11 cellular contexts compared by ENCODE assay signal in the genomic region with DNA sequence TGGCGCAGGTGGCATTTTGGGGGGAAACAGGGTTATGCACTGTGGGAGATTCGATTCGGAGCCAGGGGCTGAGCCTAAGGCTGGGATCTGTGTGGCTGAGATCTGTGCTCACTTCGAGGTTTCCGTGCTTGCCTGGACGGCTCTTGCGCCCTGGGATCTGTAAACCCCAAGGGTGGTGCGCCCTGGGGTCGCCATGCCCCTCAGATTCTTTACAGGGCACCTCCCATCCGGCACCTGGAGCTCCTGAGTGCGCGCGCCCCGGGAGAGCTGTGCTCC. TPM values are rescaled to one million over a fixed set of nuclear protein-coding genes. Genes with fewer than 3 reads are reported as not detected.
A peak's percentile ranks its signal among the peaks of the same experiment; 100 is the strongest.
DNase-seq lines count a peak whose midpoint lies in the region; ATAC-seq and TF ChIP-seq lines count a peak whose summit lies in the region.
"Had no signal": no experiment of that assay in that cellular context is flagged by ENCODE, and none has a peak within 500 bp of the region (broad histone marks: within the 10 kb centered on the region; RNA-seq: fewer than 3 reads in every experiment).

No MANE protein-coding gene starts in this region.

- H3K4me3 Mint-ChIP-seq in chondrocyte (ENCODE audit: unreplicated experiment): peak overlapping the region; percentile 71
- H3K4me3 Mint-ChIP-seq in memory B cell: peak overlapping the region; percentile 72
- peak overlapping the region; percentile 86 for H3K4me3 Mint-ChIP-seq in type B pancreatic cell
- H3K4me3 Mint-ChIP-seq: CD4-positive, alpha-beta T cell had no signal

- 13 to 34% (median 19%) methylated on average over 6 to 14 of the region's 14 CpGs for WGBS in heart left ventricle, 4 donors

- TF ChIP-seq CTCF in heart left ventricle (IDR thresholded peaks at IDR 0.05): no peak
- TF ChIP-seq CTCF in chondrocyte (IDR thresholded peaks at IDR 0.05): no peak
- no peak for TF ChIP-seq CTCF in type B pancreatic cell (conservative IDR thresholded peaks at IDR 0.05)

- H3K36me3 Mint-ChIP-seq in chondrocyte (ENCODE audit: low read depth) (peaks cover 2% of the 10 kb centered on the region), memory B cell (peaks cover 1% of the 10 kb centered on the region), type B pancreatic cell (no peaks in the 10 kb centered on the region)

- H3K4me1 ChIP-seq in heart left ventricle: peaks cover 0 to 23% (median 9%) of the 10 kb centered on the region in 12 donors

- H3K27ac ChIP-seq in heart left ventricle: no peak overlapping the region

- peak overlapping the region; percentile 20 to 49 (median 44) for H3K4me3 ChIP-seq in heart left ventricle

- peaks cover 0 to 21% (median 2%) of the 10 kb centered on the region in 12 donors for H3K9me3 ChIP-seq in heart left ventricle

- TF ChIP-seq POLR2A in heart left ventricle (IDR thresholded peaks at IDR 0.05): no peak

- H3K27ac Mint-ChIP-seq in chondrocyte (ENCODE audit: unreplicated experiment) (no peak overlapping the region), memory B cell (no peak overlapping the region), type B pancreatic cell (no peak overlapping the region)
- H3K27ac Mint-ChIP-seq: CD4-positive, alpha-beta T cell had no signal

- H3K27me3 Mint-ChIP-seq in chondrocyte (ENCODE audit: low read depth) (peaks cover 51% of the 10 kb centered on the region), memory B cell (peaks cover 41% of the 10 kb centered on the region), type B pancreatic cell (peaks cover 84% of the 10 kb centered on the region)

- ATAC-seq in heart left ventricle: no peak
- ATAC-seq in Right ventricle myocardium superior (ENCODE audit: poor library complexity): no peak
- no peak for ATAC-seq in memory B cell (ENCODE audit: low read depth)
- no peak for ATAC-seq in HG03571 (IDR thresholded peaks at IDR 0.05; ENCODE audit: unreplicated experiment)
- ATAC-seq in GM21381 (IDR thresholded peaks at IDR 0.05; ENCODE audit: unreplicated experiment): no peak

- intact Hi-C loops in heart left ventricle (cut with DNase I): loop anchor here in 2 of 10 donors (5.0 kb wide), 1 partner anchor 45 kb away; a partner anchor contains a TSS
- intact Hi-C loops in Right ventricle myocardium superior (cut with DNase I): no loop called here

- DNase-seq in heart left ventricle (no peak), Right ventricle myocardium superior (no peak), chondrocyte (ENCODE audit: low spot score) (no peak), memory B cell (ENCODE audit: low spot score in 2 of 2) (no peak), type B pancreatic cell (ENCODE audit: extremely low spot score, unreplicated experiment) (no peak), DMS 273 (lab: John Stamatoyannopoulos, UW; ENCODE audit: unreplicated experiment) (no peak)

- H3K27me3 ChIP-seq in heart left ventricle: peaks cover 15 to 60% (median 29%) of the 10 kb centered on the region in 9 donors

- H3K4me1 Mint-ChIP-seq in chondrocyte (ENCODE audit: low read depth) (peaks cover 21% of the 10 kb centered on the region), memory B cell (peaks cover 10% of the 10 kb centered on the region), type B pancreatic cell (ENCODE audit: unreplicated experiment) (peaks cover 8% of the 10 kb centered on the region)

- H3K36me3 ChIP-seq in heart left ventricle: no peaks in the 10 kb centered on the region

- peaks cover 14% of the 10 kb centered on the region for H3K9me3 Mint-ChIP-seq in chondrocyte (ENCODE audit: low read depth)
- H3K9me3 Mint-ChIP-seq in memory B cell: peaks cover 4% of the 10 kb centered on the region
- H3K9me3 Mint-ChIP-seq in type B pancreatic cell: peaks cover 18% of the 10 kb centered on the region
- H3K9me3 Mint-ChIP-seq: CD4-positive, alpha-beta T cell had no signal

RNA-seq across cellular contexts. Expression of a gene that starts 0.4 kb away (rescaled TPM):
- total RNA-seq in heart left ventricle: under 1 TPM in 1 of 9 donors, not detected in 8; 0.72 TPM
- under 1 TPM in 1 of 2 donors, not detected in 1; 0.06 TPM for polyA plus RNA-seq in heart left ventricle
- total RNA-seq in Right ventricle myocardium superior: not detected
- total RNA-seq in chondrocyte: 1.1 to 1.5 TPM in 2 of 3 replicates, not detected in the other
- total RNA-seq in type B pancreatic cell (ENCODE audit: low replicate concordance): 2.2 and 2.9 TPM in 2 replicates
- total RNA-seq: CD4-positive, alpha-beta T cell; osteoblast; T-helper 2 cell treated with Interferon-gamma antibody and Interleukin-4, amounts not matched to agents 100 ng/mL and 5 ng/mL, for 36 hours had no signal

RNA-seq across cellular contexts. Expression of a gene that starts 43.1 kb away (rescaled TPM):
- 10 to 100 TPM in 8 of 9 donors, 1 to 10 TPM in 1; 9.5 to 77.8 (median 24.9) TPM for total RNA-seq in heart left ventricle
- polyA plus RNA-seq in heart left ventricle: 10 to 100 TPM; 12.1 to 38.3 TPM
- 16.6 TPM for total RNA-seq in Right ventricle myocardium superior
- 0.36 to 0.40 TPM in 2 of 3 replicates, not detected in the other for total RNA-seq in chondrocyte
- 2.1 and 7.8 TPM in 2 replicates for total RNA-seq in type B pancreatic cell (ENCODE audit: low replicate concordance)
